In genomic region chr2:42621626-42622025, GRCh38 we compare ENCODE assay signal across 1 cellular context. TPM values are rescaled to one million over a fixed set of nuclear protein-coding genes. Genes with fewer than 3 reads are reported as not detected.
A peak's percentile ranks its signal among the peaks of the same experiment; 100 is the strongest.
DNase-seq lines count a peak whose midpoint lies in the region; TF ChIP-seq lines count a peak whose summit lies in the region.
"Not testable (repeated sequence)": the region's sequence is repeated elsewhere in the genome, so short reads cannot be mapped to it uniquely, and the experiment has no call there.

No MANE protein-coding gene starts in this region.

- H3K4me1 Mint-ChIP-seq in type B pancreatic cell (ENCODE audit: unreplicated experiment): not testable (repeated sequence)

- not testable (repeated sequence) for TF ChIP-seq CTCF in type B pancreatic cell (conservative IDR thresholded peaks at IDR 0.05)

- peak; percentile 32 for DNase-seq in type B pancreatic cell (ENCODE audit: extremely low spot score, unreplicated experiment)

- not testable (repeated sequence) for H3K9me3 Mint-ChIP-seq in type B pancreatic cell

- peaks cover 29% of the 10 kb centered on the region for H3K36me3 Mint-ChIP-seq in type B pancreatic cell

- H3K27me3 Mint-ChIP-seq in type B pancreatic cell: not testable (repeated sequence)

- H3K27ac Mint-ChIP-seq in type B pancreatic cell: not testable (repeated sequence)

- H3K4me3 Mint-ChIP-seq in type B pancreatic cell: not testable (repeated sequence)

RNA-seq across cellular contexts. Expression of gene MTA3, which starts 53.2 kb away (rescaled TPM):
- total RNA-seq in type B pancreatic cell (ENCODE audit: low replicate concordance): 49.4 and 59.7 TPM in 2 replicates
